In genomic region chr11:1468473-1469066, GRCh38 we compare ENCODE assay signal across 19 cellular contexts.
"Had no signal": no experiment of that assay in that cellular context is flagged by ENCODE, and none has a peak within 500 bp of the region (broad histone marks: within the 10 kb centered on the region; RNA-seq: fewer than 3 reads in every experiment).

No MANE protein-coding gene starts in this region.

- H3K27me3 ChIP-seq: SJSA1, stomach, upper lobe of left lung had no signal

- H3K9me3 ChIP-seq: SJSA1, stomach, upper lobe of left lung had no signal

- H3K4me3 ChIP-seq: SJSA1, skin epidermis, stomach, upper lobe of left lung had no signal

- H3K27me3 Mint-ChIP-seq: activated CD4-positive, alpha-beta memory T cell treated with anti-CD3 and anti-CD28 coated beads for 36 hours; activated naive CD4-positive, alpha-beta T cell treated with anti-CD3 and anti-CD28 coated beads, Interleukin-2, amount 10 ng/mL, durations not matched to agents 7 days and 5 days; brain; effector memory CD8-positive, alpha-beta T cell; naive thymus-derived CD8-positive, alpha-beta T cell; progenitor cell of endocrine pancreas had no signal

- H3K27ac ChIP-seq: SJSA1, skin epidermis, upper lobe of left lung had no signal

- H3K9me3 Mint-ChIP-seq: activated CD4-positive, alpha-beta memory T cell treated with anti-CD3 and anti-CD28 coated beads for 36 hours; activated naive CD4-positive, alpha-beta T cell treated with anti-CD3 and anti-CD28 coated beads, Interleukin-2, amount 10 ng/mL, durations not matched to agents 7 days and 5 days; brain; effector memory CD8-positive, alpha-beta T cell; immature natural killer cell; T-helper 1 cell treated with Interleukin-12 subunit alpha and Interleukin-12 subunit beta and Interleukin-4 antibody, amounts not matched to agents 30 μg/mL and 1 μg/mL, for 36 hours had no signal

- ATAC-seq: effector memory CD8-positive, alpha-beta T cell; esophagus mucosa; naive thymus-derived CD8-positive, alpha-beta T cell had no signal

- H3K27ac Mint-ChIP-seq: activated CD4-positive, alpha-beta memory T cell treated with anti-CD3 and anti-CD28 coated beads for 36 hours; activated naive CD4-positive, alpha-beta T cell treated with anti-CD3 and anti-CD28 coated beads, Interleukin-2, amount 10 ng/mL, durations not matched to agents 7 days and 5 days; immature natural killer cell; progenitor cell of endocrine pancreas; T-helper 1 cell treated with Interleukin-12 subunit alpha and Interleukin-12 subunit beta and Interleukin-4 antibody, amounts not matched to agents 30 μg/mL and 1 μg/mL, for 36 hours had no signal

- H3K4me3 Mint-ChIP-seq: activated CD4-positive, alpha-beta memory T cell treated with anti-CD3 and anti-CD28 coated beads for 36 hours; activated naive CD4-positive, alpha-beta T cell treated with anti-CD3 and anti-CD28 coated beads, Interleukin-2, amount 10 ng/mL, durations not matched to agents 7 days and 5 days; brain; effector memory CD8-positive, alpha-beta T cell; immature natural killer cell; naive thymus-derived CD8-positive, alpha-beta T cell; T-helper 1 cell treated with Interleukin-12 subunit alpha and Interleukin-12 subunit beta and Interleukin-4 antibody, amounts not matched to agents 30 μg/mL and 1 μg/mL, for 36 hours had no signal

- H3K36me3 ChIP-seq: SJSA1 had no signal

- H3K4me1 ChIP-seq: SJSA1, upper lobe of left lung had no signal

- H3K36me3 Mint-ChIP-seq: activated CD4-positive, alpha-beta memory T cell treated with anti-CD3 and anti-CD28 coated beads for 36 hours had no signal

- DNase-seq: activated CD4-positive, alpha-beta memory T cell treated with anti-CD3 and anti-CD28 coated beads for 36 hours; activated CD4-positive, alpha-beta T cell treated with anti-CD3 and anti-CD28 coated beads for 48 hours; activated CD4-positive, CD25-positive, alpha-beta regulatory T cell; activated effector memory CD4-positive, alpha-beta T cell treated with anti-CD3 and anti-CD28 coated beads, Interleukin-2, amount 50 U/mL, for 16 hours; activated naive CD4-positive, alpha-beta T cell treated with anti-CD3 and anti-CD28 coated beads, Interleukin-2, amount 10 ng/mL, durations not matched to agents 7 days and 5 days; anterior cingulate cortex; dermis blood vessel endothelial cell; effector memory CD8-positive, alpha-beta T cell; immature natural killer cell; naive thymus-derived CD8-positive, alpha-beta T cell; stimulated activated CD4-positive, alpha-beta T cell treated with anti-CD3 and anti-CD28 coated beads, Interleukin-1b, Interleukin-23, amount 100 ng/mL, for 48 hours; stomach had no signal

- H3K4me1 Mint-ChIP-seq: activated naive CD4-positive, alpha-beta T cell treated with anti-CD3 and anti-CD28 coated beads, Interleukin-2, amount 10 ng/mL, durations not matched to agents 7 days and 5 days had no signal
